1 cellular context compared by ENCODE assay signal in the genomic region with DNA sequence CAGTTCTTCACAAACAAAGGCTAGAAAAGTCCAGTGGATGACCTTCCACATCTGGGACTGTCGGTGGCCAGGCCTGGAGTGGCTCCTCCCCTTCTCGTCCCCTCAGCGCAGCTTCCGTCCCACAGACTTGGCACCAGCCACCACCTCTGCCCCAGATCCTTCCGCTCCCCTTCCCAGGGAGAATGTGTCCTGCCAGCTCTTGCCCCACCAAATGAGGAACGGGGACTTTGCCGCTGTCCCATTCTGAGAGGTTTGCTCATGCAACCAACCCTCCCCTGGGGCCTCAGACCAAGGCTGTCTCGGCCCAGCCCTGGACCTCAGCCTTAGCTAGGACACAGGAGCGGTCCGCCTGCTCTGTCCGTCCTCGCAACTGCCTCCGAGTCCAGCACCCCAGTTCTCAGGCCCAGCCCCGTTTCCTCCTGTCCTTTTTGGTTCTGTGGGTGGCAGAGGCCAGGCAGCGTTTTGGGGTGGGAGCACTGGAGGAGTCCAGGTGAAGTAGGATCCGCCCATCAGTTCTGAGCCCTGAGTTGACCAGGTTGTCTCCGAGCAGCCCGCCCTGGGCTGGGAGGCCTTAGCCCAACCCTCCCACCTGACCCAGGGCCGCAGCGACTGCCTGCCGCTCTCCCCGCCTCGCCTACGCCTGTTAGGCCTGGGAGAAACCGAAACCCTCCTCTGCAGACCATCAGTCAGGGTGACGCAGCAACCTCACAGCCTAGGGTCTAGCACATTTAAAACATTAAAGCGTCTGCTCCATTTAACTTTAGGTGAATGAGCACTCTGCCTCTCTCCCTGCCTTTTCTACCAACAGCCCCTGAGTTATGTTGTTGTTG.
TF ChIP-seq lines count a peak whose summit lies in the region.

No MANE protein-coding gene starts in this region.

TF ChIP-seq in HepG2, 621 proteins besides CTCF, POLR2A, EP300 and RAD21 (continued from another document):
- TF ChIP-seq MAFK (conservative IDR thresholded peaks at IDR 0.05 in 1 of 2, IDR thresholded peaks at IDR 0.05 in 1 of 2; ENCODE audit: low read length in 2 of 2) (no peak), NFKB2 (CRISPR knock-in tag; IDR thresholded peaks at IDR 0.05; ENCODE audit: borderline replicate concordance) (no peak)
- TF ChIP-seq, protein P1, sequence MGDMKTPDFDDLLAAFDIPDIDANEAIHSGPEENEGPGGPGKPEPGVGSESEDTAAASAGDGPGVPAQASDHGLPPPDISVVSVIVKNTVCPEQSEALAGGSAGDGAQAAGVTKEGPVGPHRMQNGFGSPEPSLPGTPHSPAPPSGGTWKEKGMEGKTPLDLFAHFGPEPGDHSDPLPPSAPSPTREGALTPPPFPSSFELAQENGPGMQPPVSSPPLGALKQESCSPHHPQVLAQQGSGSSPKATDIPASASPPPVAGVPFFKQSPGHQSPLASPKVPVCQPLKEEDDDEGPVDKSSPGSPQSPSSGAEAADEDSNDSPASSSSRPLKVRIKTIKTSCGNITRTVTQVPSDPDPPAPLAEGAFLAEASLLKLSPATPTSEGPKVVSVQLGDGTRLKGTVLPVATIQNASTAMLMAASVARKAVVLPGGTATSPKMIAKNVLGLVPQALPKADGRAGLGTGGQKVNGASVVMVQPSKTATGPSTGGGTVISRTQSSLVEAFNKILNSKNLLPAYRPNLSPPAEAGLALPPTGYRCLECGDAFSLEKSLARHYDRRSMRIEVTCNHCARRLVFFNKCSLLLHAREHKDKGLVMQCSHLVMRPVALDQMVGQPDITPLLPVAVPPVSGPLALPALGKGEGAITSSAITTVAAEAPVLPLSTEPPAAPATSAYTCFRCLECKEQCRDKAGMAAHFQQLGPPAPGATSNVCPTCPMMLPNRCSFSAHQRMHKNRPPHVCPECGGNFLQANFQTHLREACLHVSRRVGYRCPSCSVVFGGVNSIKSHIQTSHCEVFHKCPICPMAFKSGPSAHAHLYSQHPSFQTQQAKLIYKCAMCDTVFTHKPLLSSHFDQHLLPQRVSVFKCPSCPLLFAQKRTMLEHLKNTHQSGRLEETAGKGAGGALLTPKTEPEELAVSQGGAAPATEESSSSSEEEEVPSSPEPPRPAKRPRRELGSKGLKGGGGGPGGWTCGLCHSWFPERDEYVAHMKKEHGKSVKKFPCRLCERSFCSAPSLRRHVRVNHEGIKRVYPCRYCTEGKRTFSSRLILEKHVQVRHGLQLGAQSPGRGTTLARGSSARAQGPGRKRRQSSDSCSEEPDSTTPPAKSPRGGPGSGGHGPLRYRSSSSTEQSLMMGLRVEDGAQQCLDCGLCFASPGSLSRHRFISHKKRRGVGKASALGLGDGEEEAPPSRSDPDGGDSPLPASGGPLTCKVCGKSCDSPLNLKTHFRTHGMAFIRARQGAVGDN (CRISPR knock-in tag; IDR thresholded peaks at IDR 0.05) = peak; percentile 48
